ENCODE assay signal across 10 cellular contexts in genomic region chr2:13135369-13135768, GRCh38.
"Had no signal": no experiment of that assay in that cellular context is flagged by ENCODE, and none has a peak within 500 bp of the region (broad histone marks: within the 10 kb centered on the region; RNA-seq: fewer than 3 reads in every experiment).

No MANE protein-coding gene starts in this region.

- DNase-seq: GM23248, GOT3, H7, H9, HCEC 1CT, HFFc6 had no signal

- ATAC-seq: HCT116 had no signal

- H3K9me3 ChIP-seq: HAP-1 had no signal

- H3K4me3 ChIP-seq: GM23248, HAP-1 had no signal

- H3K36me3 ChIP-seq: HAP-1 had no signal

- FAIRE-seq: H1, H54 had no signal

- H2AFZ ChIP-seq: GM23248 had no signal

- H3K27ac Mint-ChIP-seq: H9, HFFc6 had no signal

- H3K27ac ChIP-seq: GM23248 had no signal

- H3K4me1 Mint-ChIP-seq: H9 had no signal

- H3K4me3 Mint-ChIP-seq: H9, HFFc6 had no signal

- H3K4me1 ChIP-seq: HAP-1 had no signal

- H3K9ac ChIP-seq: GM23248 had no signal
